17 cellular contexts compared by ENCODE assay signal in genomic region chr22:48866906-48867597, GRCh38.
"Had no signal": no experiment of that assay in that cellular context is flagged by ENCODE, and none has a peak within 500 bp of the region (broad histone marks: within the 10 kb centered on the region; RNA-seq: fewer than 3 reads in every experiment).

No MANE protein-coding gene starts in this region.

- H3K4me3 ChIP-seq: left lung, psoas muscle, SJSA1, stomach, vagina had no signal

- H3K36me3 ChIP-seq: brain microvascular endothelial cell, left lung, SJSA1, stomach, vagina had no signal

- DNase-seq: activated T-cell treated with anti-CD3 and anti-CD28 coated beads, Interleukin-2, amount 50 U/mL, for 1 hour; brain microvascular endothelial cell; effector CD8-positive, alpha-beta T cell; foreskin melanocyte; islet precursor cell; left lung; mesendoderm; psoas muscle; stimulated activated CD4-positive, alpha-beta T cell treated with anti-CD3 and anti-CD28 coated beads, Interleukin-12 subunit alpha, Interleukin-12 subunit beta, amount 100 ng/mL, for 4 hours; stimulated activated CD4-positive, alpha-beta T cell treated with anti-CD3 and anti-CD28 coated beads, Interleukin-2, amount 100 ng/mL, for 24 hours; stomach; T-helper 2 cell had no signal

- H3K4me1 ChIP-seq: left lung, psoas muscle, SJSA1, stomach, vagina had no signal

- H3K9me3 ChIP-seq: psoas muscle, SJSA1, vagina had no signal

- ATAC-seq: activated CD4-positive, CD25-positive, alpha-beta regulatory T cell treated with anti-CD3 and anti-CD28 coated beads, Interleukin-2, amount 50 U/mL, for 24 hours; left lung; psoas muscle had no signal

- H3K4me3 Mint-ChIP-seq: activated naive CD8-positive, alpha-beta T cell; nephron had no signal

- H3K27ac ChIP-seq: brain microvascular endothelial cell, left lung, psoas muscle, SJSA1, stomach, vagina had no signal

- H3K27me3 ChIP-seq: brain microvascular endothelial cell, SJSA1, vagina had no signal

- H3K27ac Mint-ChIP-seq: activated naive CD8-positive, alpha-beta T cell had no signal
